In genomic region chr17:67374329-67375053, GRCh38 we compare ENCODE assay signal across 8 cellular contexts. TPM values are rescaled to one million over a fixed set of nuclear protein-coding genes. Genes with fewer than 3 reads are reported as not detected.
DNase-seq lines count a peak whose midpoint lies in the region; ATAC-seq, FAIRE-seq and TF ChIP-seq lines count a peak whose summit lies in the region.

No MANE protein-coding gene starts in this region.

- TF ChIP-seq CTCF in BJ (IDR thresholded peaks at IDR 0.05; ENCODE audit: insufficient read depth, low read depth, low read length) (peak; percentile 90), pancreas (IDR thresholded peaks at IDR 0.05) (peak; percentile 62 to 73 (median 67)), tibial nerve (IDR thresholded peaks at IDR 0.05) (peak; percentile 64 to 74 (median 71))

- CTCF ChIA-PET in BJ (lab: Yijun Ruan, JAX), result interaction anchor here (0.6 to 3.9 kb wide), 36 partner anchors 8 to 342 kb away, joined by 3 to 33 read pairs (median 4); partner anchors contain the start of gene PSMD12

- H3K27ac ChIP-seq in pancreas (no peak overlapping the region), tibial nerve (no peak overlapping the region)

- H3K4me3 ChIP-seq in BJ (ENCODE audit: low read depth, low read length) (no peak overlapping the region), pancreas (no peak overlapping the region), tibial nerve (no peak overlapping the region)

- DNase-seq in BJ (ENCODE audit: low read depth) (no peak), NCI-H1048 (lab: John Stamatoyannopoulos, UW) (peak; percentile 69), SK-N-DZ (ENCODE audit: low spot score) (peak; percentile 92), activated gamma-delta T cell treated with Interleukin-2 at 50 U/mL for 16 hours (peak; percentile 90), frontal cortex (ENCODE audit: low spot score in 2 of 2) (peak; percentile 49 to 67), pancreas (peak; percentile 74 to 94 (median 84)), tibial nerve (ENCODE audit: low spot score in 2 of 2) (peak; percentile 77 to 92)

- ATAC-seq in GM21381 (IDR thresholded peaks at IDR 0.05; ENCODE audit: unreplicated experiment) (peak; percentile 32), pancreas (peak in 3 of 4 donors; percentile 27 to 42 (median 37))

- intact Hi-C loops in pancreas (cut with DNase I), result loop anchor here in 2 of 3 donors (5.0 to 10.0 kb wide), 3 partner anchors 103 to 320 kb away; no protein-coding TSS in a partner anchor

- H3K27me3 ChIP-seq in BJ (ENCODE audit: control insufficient read depth, insufficient read depth, low read length), result no peaks in the 10 kb centered on the region
- H3K27me3 ChIP-seq in pancreas, result no peaks in the 10 kb centered on the region
- no peaks in the 10 kb centered on the region for H3K27me3 ChIP-seq in tibial nerve

- H3K4me1 ChIP-seq in pancreas (peaks cover 3 to 5% (median 3%) of the 10 kb centered on the region in 3 donors), tibial nerve (peaks cover 0 to 27% (median 7%) of the 10 kb centered on the region in 4 donors)

- H3K36me3 ChIP-seq in BJ (ENCODE audit: control insufficient read depth, insufficient read depth, low read length), result no peaks in the 10 kb centered on the region
- no peaks in the 10 kb centered on the region for H3K36me3 ChIP-seq in pancreas
- H3K36me3 ChIP-seq in tibial nerve, result no peaks in the 10 kb centered on the region

- TF ChIP-seq EP300 in tibial nerve (IDR thresholded peaks at IDR 0.05), result no peak

- POLR2A ChIA-PET in BJ (lab: Charles Lee), result no interaction called here

- no peak for FAIRE-seq in frontal cortex (lab: Jason Lieb, UNC)
- no peak for FAIRE-seq in pancreas (lab: Jason Lieb, UNC)

- WGBS in pancreas, 2 donors, result 13 to 15% methylated on average over 12 of the region's 12 CpGs
- WGBS in tibial nerve, 2 donors, result 19 to 20% methylated on average over 12 of the region's 12 CpGs

- H3K9me3 ChIP-seq in pancreas (no peaks in the 10 kb centered on the region), tibial nerve (no peaks in the 10 kb centered on the region)

- TF ChIP-seq POLR2A in tibial nerve (IDR thresholded peaks at IDR 0.05), result no peak

RNA-seq across cellular contexts. Expression of gene PITPNC1, which starts 2.6 kb away (rescaled TPM):
- polyA plus RNA-seq in BJ (2011; rRNA removed), result 4.6 and 5.5 TPM in 2 replicates
- 4.0 and 4.2 TPM in 2 replicates for polyA minus RNA-seq in BJ (2011; rRNA and poly(A)+ RNA removed)
- polyA plus RNA-seq in SK-N-DZ (2014; cell fraction: cytosol; rRNA removed), result 10.8 and 17.5 TPM in 2 replicates
- 6.8 and 10.5 TPM in 2 replicates for polyA plus RNA-seq in SK-N-DZ (2014; cell fraction: nucleus; rRNA removed)
- 70.9 TPM for total RNA-seq in frontal cortex
- 10 to 100 TPM; 21.6 to 28.8 (median 25.3) TPM for total RNA-seq in pancreas
- 10 to 100 TPM in 1 of 2 donors, 1 to 10 TPM in 1; 9.5 to 16.7 TPM for polyA plus RNA-seq in pancreas
- 10 to 100 TPM in 2 of 4 donors, 1 to 10 TPM in 2; 8.0 to 20.4 (median 9.6) TPM for total RNA-seq in tibial nerve

RNA-seq across cellular contexts. Expression of gene PSMD12, which starts 8.1 kb away (rescaled TPM):
- 12.8 and 25.8 TPM in 2 replicates for polyA plus RNA-seq in BJ (2011; rRNA removed)
- 8.1 and 11.6 TPM in 2 replicates for polyA minus RNA-seq in BJ (2011; rRNA and poly(A)+ RNA removed)
- 21.1 and 23.6 TPM in 2 replicates for polyA plus RNA-seq in SK-N-DZ (2014; cell fraction: cytosol; rRNA removed)
- polyA plus RNA-seq in SK-N-DZ (2014; cell fraction: nucleus; rRNA removed), result 20.8 and 30.3 TPM in 2 replicates
- 57.5 TPM for total RNA-seq in frontal cortex
- total RNA-seq in pancreas, result 10 to 100 TPM; 18.2 to 27.6 (median 23.8) TPM
- 10 to 100 TPM; 10.5 to 17.7 TPM for polyA plus RNA-seq in pancreas
- total RNA-seq in tibial nerve, result 10 to 100 TPM; 16.1 to 24.7 (median 22.4) TPM
